ENCODE assay signal across 21 cellular contexts in the genomic region with DNA sequence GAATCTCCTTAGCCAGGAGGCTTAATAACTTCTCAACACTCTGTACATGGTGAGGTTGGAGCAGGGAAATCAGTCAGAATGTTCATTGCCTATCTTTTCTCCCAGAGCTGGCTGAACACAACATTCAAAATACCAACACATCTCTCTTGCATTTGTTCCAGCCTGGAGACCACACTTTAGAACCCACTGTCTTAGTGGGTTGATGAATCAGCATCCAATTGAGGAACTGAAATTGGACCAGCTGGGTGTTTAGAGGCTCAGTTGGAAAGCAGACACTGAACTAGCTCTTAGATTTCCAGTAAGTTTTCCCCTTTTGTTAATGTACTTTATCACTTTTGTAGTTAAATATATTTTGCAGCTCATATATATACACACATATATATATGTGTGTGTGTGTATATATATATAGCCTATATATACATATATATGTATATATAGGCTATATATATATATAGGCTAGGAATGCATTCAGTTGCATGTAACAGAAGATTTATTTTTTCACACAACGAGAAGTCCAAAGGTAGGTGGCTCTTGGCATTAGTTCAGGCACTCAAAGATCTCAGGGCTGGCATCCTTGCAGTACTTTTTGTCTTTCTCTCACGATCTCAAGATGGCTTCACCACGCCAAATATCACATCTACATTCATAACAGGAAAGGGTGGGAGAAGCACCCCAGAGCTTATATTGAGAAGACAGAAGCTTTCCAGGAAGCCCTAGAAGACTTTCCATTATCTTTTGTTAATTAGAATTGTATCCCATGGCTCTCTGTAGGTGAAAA. TPM values are rescaled to one million over a fixed set of nuclear protein-coding genes. Genes with fewer than 3 reads are reported as not detected.
A peak's percentile ranks its signal among the peaks of the same experiment; 100 is the strongest.
DNase-seq lines count a peak whose midpoint lies in the region; ATAC-seq, FAIRE-seq and TF ChIP-seq lines count a peak whose summit lies in the region.
"Had no signal": no experiment of that assay in that cellular context is flagged by ENCODE, and none has a peak within 500 bp of the region (broad histone marks: within the 10 kb centered on the region; RNA-seq: fewer than 3 reads in every experiment).

No MANE protein-coding gene starts in this region.

- POLR2A ChIA-PET in activated CD8-positive, alpha-beta T cell treated with anti-CD3 and anti-CD28 coated beads for 36 hours (lab: Charles Lee) = no interaction called here

- no peaks in the 10 kb centered on the region for H3K4me1 Mint-ChIP-seq in activated CD8-positive, alpha-beta T cell treated with anti-CD3 and anti-CD28 coated beads for 36 hours (ENCODE audit: low read depth)
- H3K4me1 Mint-ChIP-seq: central memory CD8-positive, alpha-beta T cell had no signal

- no peaks in the 10 kb centered on the region for H3K9me3 Mint-ChIP-seq in activated CD8-positive, alpha-beta T cell treated with anti-CD3 and anti-CD28 coated beads for 36 hours
- H3K9me3 Mint-ChIP-seq: central memory CD8-positive, alpha-beta T cell; effector memory CD8-positive, alpha-beta T cell; stimulated activated naive CD8-positive, alpha-beta T cell treated with anti-CD3 and anti-CD28 coated beads, Interleukin-15, Interleukin-2, amounts not matched to agents 100 ng/mL and 50 ng/mL, for 24 hours; type B pancreatic cell had no signal

- CTCF ChIA-PET in activated CD8-positive, alpha-beta T cell treated with anti-CD3 and anti-CD28 coated beads for 36 hours (lab: Charles Lee) = interaction anchor here (1.3 kb wide), 1 partner anchor 9 kb away, joined by 3 read pairs; no protein-coding TSS in a partner anchor

- DNase-seq in GM12891 (ENCODE audit: insufficient read length, low spot score) = no peak
- peak; percentile 1 for DNase-seq in KBM-7
- peak; percentile 3 for DNase-seq in OCI-M1 (lab: John Stamatoyannopoulos, UW)
- DNase-seq in midbrain (lab: John Stamatoyannopoulos, UW) = peak; percentile 30
- no peak for DNase-seq in activated CD8-positive, alpha-beta T cell treated with anti-CD3 and anti-CD28 coated beads for 36 hours
- no peak for DNase-seq in H54 (ENCODE audit: insufficient read length, low spot score)
- DNase-seq: ACHN; activated CD4-positive, alpha-beta T cell treated with anti-CD3 and anti-CD28 coated beads, Interleukin-2, amount 50 U/mL, for 1 hour; DND-41; effector memory CD8-positive, alpha-beta T cell; glutamatergic neuron; left ventricle myocardium superior; NCI-H1048; NCI-H526 treated with DMSO at 0.1 percent for 48 hours; right cardiac atrium had no signal

- TF ChIP-seq CTCF in activated CD8-positive, alpha-beta T cell treated with anti-CD3 and anti-CD28 coated beads for 36 hours (IDR thresholded peaks at IDR 0.05) = no peak

- no peaks in the 10 kb centered on the region for H3K36me3 Mint-ChIP-seq in activated CD8-positive, alpha-beta T cell treated with anti-CD3 and anti-CD28 coated beads for 36 hours (ENCODE audit: low read depth)
- H3K36me3 Mint-ChIP-seq: type B pancreatic cell had no signal

- in situ Hi-C loops in KBM-7 (cut with MboI; ENCODE audit: low pct_unique_long_range_greater_than_20kb, low sequenced_read_pairs) = no loop called here

- peaks cover 3% of the 10 kb centered on the region for H3K27me3 Mint-ChIP-seq in activated CD8-positive, alpha-beta T cell treated with anti-CD3 and anti-CD28 coated beads for 36 hours

- H3K4me3 Mint-ChIP-seq in activated CD8-positive, alpha-beta T cell treated with anti-CD3 and anti-CD28 coated beads for 36 hours = no peak overlapping the region
- H3K4me3 Mint-ChIP-seq: central memory CD8-positive, alpha-beta T cell; effector memory CD8-positive, alpha-beta T cell; stimulated activated naive CD8-positive, alpha-beta T cell treated with anti-CD3 and anti-CD28 coated beads, Interleukin-15, Interleukin-2, amounts not matched to agents 100 ng/mL and 50 ng/mL, for 24 hours; type B pancreatic cell had no signal

- ATAC-seq in HG02571 (IDR thresholded peaks at IDR 0.05; ENCODE audit: unreplicated experiment) (no peak), HG02970 (IDR thresholded peaks at IDR 0.05; ENCODE audit: low FRiP score, unreplicated experiment) (no peak)
- no peak for ATAC-seq in activated CD8-positive, alpha-beta T cell treated with anti-CD3 and anti-CD28 coated beads for 36 hours
- ATAC-seq: effector memory CD8-positive, alpha-beta T cell; left ventricle myocardium superior; right cardiac atrium had no signal

- no peak overlapping the region for H3K27ac Mint-ChIP-seq in activated CD8-positive, alpha-beta T cell treated with anti-CD3 and anti-CD28 coated beads for 36 hours
- H3K27ac Mint-ChIP-seq: effector memory CD8-positive, alpha-beta T cell; stimulated activated naive CD8-positive, alpha-beta T cell treated with anti-CD3 and anti-CD28 coated beads, Interleukin-15, Interleukin-2, amounts not matched to agents 100 ng/mL and 50 ng/mL, for 24 hours; type B pancreatic cell had no signal

- TF ChIP-seq POLR2A in GM12891 (IDR thresholded peaks at IDR 0.05; ENCODE audit: low read depth, low read length) = no peak
- TF ChIP-seq POLR2A in H54 (IDR thresholded peaks at IDR 0.05; ENCODE audit: low read depth, low read length) = no peak

- no peak for FAIRE-seq in GM12891 (lab: Jason Lieb, UNC)
- no peak for FAIRE-seq in H54 (lab: Jason Lieb, UNC)
- FAIRE-seq: TTC549 had no signal

- intact Hi-C loops in activated CD8-positive, alpha-beta T cell treated with anti-CD3 and anti-CD28 coated beads for 36 hours (cut with micrococcal nuclease) = no loop called here

TF ChIP-seq in GM12891, 5 proteins besides CTCF, POLR2A, EP300 and RAD21:
- TF ChIP-seq SPI1 (IDR thresholded peaks at IDR 0.05; ENCODE audit: low read depth, low read length) (peak; percentile 85), POU2F2 (IDR thresholded peaks at IDR 0.05; ENCODE audit: low read depth, low read length) (no peak)

RNA-seq across cellular contexts. Expression of a gene that starts 35.0 kb away (rescaled TPM):
- not detected for polyA plus RNA-seq in GM12891 (2012; ENCODE audit: low read depth, missing spikeins)
- total RNA-seq in activated CD8-positive, alpha-beta T cell treated with anti-CD3 and anti-CD28 coated beads for 36 hours = under 1 TPM; 0.20 to 0.27 TPM

Comparison
In these comparisons a context has a peak if more than half of its experiments do, and no peak if none do; other contexts are left out.
1. DNase-seq: peak in KBM-7 (single experiment), OCI-M1 (single experiment) and midbrain (single experiment); none in GM12891 (single experiment), activated CD8-positive, alpha-beta T cell treated with anti-CD3 and anti-CD28 coated beads for 36 hours (single experiment) and H54 (single experiment).